Comparison of ENCODE assay signal across 1 cellular context in the genomic region with DNA sequence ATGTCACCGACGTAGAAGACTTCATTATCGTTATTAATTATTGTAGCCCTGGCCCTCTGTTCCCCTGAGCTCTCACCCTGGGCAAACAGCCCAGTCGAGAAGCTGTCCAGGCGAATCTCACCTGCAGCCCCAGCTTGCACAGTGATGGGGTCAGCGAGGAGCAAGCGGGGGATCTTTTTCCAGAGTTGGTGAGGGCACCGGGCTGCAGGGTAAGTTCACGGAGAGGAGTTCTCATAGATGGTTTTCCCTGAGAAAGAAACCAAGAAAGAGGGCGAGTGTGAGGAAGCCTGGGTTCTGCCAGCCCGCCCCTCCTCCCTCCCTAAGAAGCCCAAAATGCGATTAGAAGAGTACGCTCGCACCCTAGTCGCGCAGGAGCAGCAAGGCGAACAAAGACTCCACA.
TF ChIP-seq lines count a peak whose summit lies in the region.

No MANE protein-coding gene starts in this region.

TF ChIP-seq in H1, 55 proteins besides CTCF, POLR2A, EP300 and RAD21:
- TF ChIP-seq SIN3A (conservative IDR thresholded peaks at IDR 0.05 in 1 of 2, IDR thresholded peaks at IDR 0.05 in 1 of 2; ENCODE audit: low read depth in 1 of 2, low read length in 2 of 2): 0 out of 4 replicates have a peak, but pooled peaks of 1 of the 2 experiments have one; percentile 20
- no peak for TF ChIP-seq SRF (IDR thresholded peaks at IDR 0.05; ENCODE audit: low read depth, low read length)
